ENCODE assay signal across 17 cellular contexts in the genomic region with DNA sequence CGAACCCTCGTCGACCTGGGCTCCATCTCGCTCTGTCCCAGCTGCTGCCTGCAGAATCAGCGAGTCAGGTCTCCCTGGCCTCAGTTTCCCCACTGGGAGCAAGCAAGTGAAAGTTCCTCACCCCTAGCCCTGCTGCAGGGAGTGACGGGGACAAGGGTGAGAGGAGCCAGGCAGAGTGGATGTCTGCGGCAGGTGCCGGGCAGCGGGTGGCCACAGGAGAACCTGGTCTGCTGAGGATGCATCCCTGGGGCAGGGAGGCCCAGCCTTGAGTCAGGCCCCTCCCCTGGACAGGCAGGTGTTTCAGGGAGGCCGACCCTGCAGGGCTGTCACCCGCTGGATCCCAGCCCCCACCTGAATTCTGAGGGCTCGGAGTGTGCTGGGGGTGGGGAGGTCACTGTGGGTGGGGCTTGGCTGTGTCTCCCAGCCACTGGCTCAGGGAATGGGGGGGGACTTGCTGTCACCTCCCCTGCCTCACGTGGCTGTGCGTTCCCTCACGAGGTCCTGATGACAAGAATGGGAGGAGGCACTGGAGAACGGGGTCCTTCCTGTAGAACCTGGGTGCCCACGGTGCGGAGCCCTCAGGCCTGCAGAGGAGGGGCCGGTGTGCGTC.
"Had no signal": no experiment of that assay in that cellular context is flagged by ENCODE, and none has a peak within 500 bp of the region (broad histone marks: within the 10 kb centered on the region; RNA-seq: fewer than 3 reads in every experiment).

No MANE protein-coding gene starts in this region.

- H3K36me3 ChIP-seq: brain microvascular endothelial cell, colonic mucosa, ovary, prostate gland had no signal

- H3K27me3 ChIP-seq: colonic mucosa, ovary had no signal

- H3K4me3 ChIP-seq: colonic mucosa, dorsolateral prefrontal cortex, ovary, prostate gland, tibial nerve had no signal

- DNase-seq: activated CD8-positive, alpha-beta memory T cell treated with anti-CD3 and anti-CD28 coated beads for 24 hours; activated CD8-positive, alpha-beta memory T cell treated with anti-CD3 and anti-CD28 coated beads, Interleukin-2, amount 50 U/mL, for 4 hours; activated T-cell treated with anti-CD3 and anti-CD28 coated beads, Interleukin-2, amount 50 U/mL, for 24 hours; aorta; brain microvascular endothelial cell; colonic mucosa; dorsolateral prefrontal cortex; effector memory CD8-positive, alpha-beta T cell; foreskin melanocyte; hypothalamus; ovary; stimulated activated CD4-positive, alpha-beta T cell treated with anti-CD3 and anti-CD28 coated beads, Interleukin-12 subunit alpha, Interleukin-12 subunit beta, amount 100 ng/mL, for 4 hours; stimulated activated CD4-positive, alpha-beta T cell treated with anti-CD3 and anti-CD28 coated beads, Interleukin-4, amount 100 ng/mL, for 4 hours; T1000 had no signal

- H3K27ac ChIP-seq: brain microvascular endothelial cell, colonic mucosa, neutrophil, ovary, prostate gland, tibial nerve had no signal

- H3K9me3 ChIP-seq: colonic mucosa, neutrophil, ovary, prostate gland, tibial nerve had no signal

- H3K4me1 ChIP-seq: colonic mucosa, prostate gland, tibial nerve had no signal
